Comparison of ENCODE assay signal across 36 cellular contexts in the genomic region with DNA sequence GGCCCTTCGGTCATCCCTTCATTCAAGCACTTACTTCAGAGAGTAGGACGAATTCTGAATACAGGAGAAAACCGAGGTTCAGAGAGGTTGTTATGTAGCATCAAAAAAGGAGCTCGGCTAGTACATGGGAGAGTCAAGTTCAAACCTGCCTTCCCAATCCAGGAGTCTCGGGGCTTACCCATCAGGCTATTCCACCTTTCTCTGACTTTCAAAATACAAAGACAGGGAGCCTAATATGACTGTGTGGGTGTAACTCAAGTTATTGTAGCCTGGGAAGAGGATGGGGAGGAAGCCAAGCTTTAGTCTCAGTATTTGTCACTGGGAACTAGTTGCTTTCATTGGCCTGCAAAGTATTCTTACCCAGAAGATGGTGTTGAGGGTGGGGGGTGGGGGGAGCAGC.
"Had no signal": no experiment of that assay in that cellular context is flagged by ENCODE, and none has a peak within 500 bp of the region (broad histone marks: within the 10 kb centered on the region; RNA-seq: fewer than 3 reads in every experiment).

No MANE protein-coding gene starts in this region.

- H3K27ac ChIP-seq: Peyer's patch, VCaP had no signal

- H3K9me3 Mint-ChIP-seq: activated B cell treated with CpG ODN at 0.5 μM for 24 hours; activated CD4-positive, alpha-beta T cell treated with anti-CD3 and anti-CD28 coated beads, Interleukin-2, amount 10 ng/mL, durations not matched to agents 24 days and 14 days; activated naive CD4-positive, alpha-beta T cell treated with anti-CD3 and anti-CD28 coated beads for 36 hours; activated naive CD8-positive, alpha-beta T cell treated with anti-CD3 and anti-CD28 coated beads, Interleukin-2, amount 50 U/mL, for 24 hours; activated T-cell treated with anti-CD3 and anti-CD28 coated beads, Interleukin-2, amount 50 U/mL, for 24 hours; T-cell had no signal

- H3K27me3 Mint-ChIP-seq: activated naive CD8-positive, alpha-beta T cell; T-cell had no signal

- H3K4me1 Mint-ChIP-seq: activated B cell treated with CpG ODN at 0.5 μM for 24 hours, T-helper 17 cell had no signal

- H3K4me3 ChIP-seq: Peyer's patch had no signal

- ATAC-seq: activated CD8-positive, alpha-beta T cell treated with anti-CD3 and anti-CD28 coated beads, Interleukin-2, amount 10 ng/mL, durations not matched to agents 7 days and 5 days; activated naive CD8-positive, alpha-beta T cell treated with anti-CD3 and anti-CD28 coated beads, Interleukin-2, amount 50 U/mL, for 24 hours; PC-3; Right ventricle myocardium inferior; SK-N-SH treated with all-trans-retinoic acid at 6 μM for 48 hours; T-cell; T-helper 17 cell had no signal

- H3K36me3 Mint-ChIP-seq: activated naive CD8-positive, alpha-beta T cell; brain; T-cell had no signal

- H3K9me3 ChIP-seq: Peyer's patch had no signal

- H3K36me3 ChIP-seq: Peyer's patch had no signal

- H3K4me1 ChIP-seq: Peyer's patch had no signal

- DNase-seq: activated B cell treated with CpG ODN at 0.5 μM for 24 hours; activated CD4-positive, alpha-beta T cell treated with anti-CD3 and anti-CD28 coated beads, Interleukin-2, amount 10 ng/mL, durations not matched to agents 24 days and 14 days; activated CD4-positive, alpha-beta T cell treated with anti-CD3 and anti-CD28 coated beads, Interleukin-2, amount 50 U/mL, for 48 hours; activated CD4-positive, CD25-positive, alpha-beta regulatory T cell treated with anti-CD3 and anti-CD28 coated beads, Interleukin-2, amount 50 U/mL, for 72 hours; activated CD8-positive, alpha-beta T cell treated with anti-CD3 and anti-CD28 coated beads, Interleukin-2, amount 10 ng/mL, durations not matched to agents 7 days and 5 days; activated gamma-delta T cell treated with Interleukin-2 at 50 U/mL for 16 hours; activated naive CD4-positive, alpha-beta T cell treated with anti-CD3 and anti-CD28 coated beads for 36 hours; activated naive CD8-positive, alpha-beta T cell treated with anti-CD3 and anti-CD28 coated beads, Interleukin-2, amount 50 U/mL, for 24 hours; activated T-cell treated with anti-CD3 and anti-CD28 coated beads, Interleukin-2, amount 50 U/mL, for 24 hours; anterior cingulate cortex; central memory CD4-positive, alpha-beta T cell; Kasumi-1; KG1; NCI-H1092 treated with DMSO at 0.1 percent for 48 hours; NCI-H1417; NCI-H146; NCI-H187; NCI-H2029 treated with DMSO at 0.1 percent for 48 hours; NCI-H2107; NCI-H2171; NCI-H510A; NCI-H526; NCI-H748 treated with DMSO at 0.1 percent for 48 hours; NK-92 treated with Interleukin-12 subunit alpha and Interleukin-12 subunit beta, amount 100 ng/mL, for 24 hours; PC-3; Peyer's patch; RPMI8226; SIG-M5; T-cell; T-helper 17 cell; T-helper 9 cell had no signal

- H3K27ac Mint-ChIP-seq: activated B cell treated with CpG ODN at 0.5 μM for 24 hours; activated CD4-positive, alpha-beta T cell treated with anti-CD3 and anti-CD28 coated beads, Interleukin-2, amount 10 ng/mL, durations not matched to agents 24 days and 14 days; activated CD8-positive, alpha-beta T cell treated with anti-CD3 and anti-CD28 coated beads, Interleukin-2, amount 10 ng/mL, durations not matched to agents 7 days and 5 days; activated naive CD4-positive, alpha-beta T cell treated with anti-CD3 and anti-CD28 coated beads for 36 hours; activated naive CD8-positive, alpha-beta T cell; activated naive CD8-positive, alpha-beta T cell treated with anti-CD3 and anti-CD28 coated beads, Interleukin-2, amount 50 U/mL, for 24 hours; activated T-cell treated with anti-CD3 and anti-CD28 coated beads, Interleukin-2, amount 50 U/mL, for 24 hours; T-cell; T-helper 17 cell had no signal

- H3K4me3 Mint-ChIP-seq: activated B cell treated with CpG ODN at 0.5 μM for 24 hours; activated CD4-positive, alpha-beta T cell treated with anti-CD3 and anti-CD28 coated beads, Interleukin-2, amount 10 ng/mL, durations not matched to agents 24 days and 14 days; activated CD8-positive, alpha-beta T cell treated with anti-CD3 and anti-CD28 coated beads, Interleukin-2, amount 10 ng/mL, durations not matched to agents 7 days and 5 days; activated naive CD4-positive, alpha-beta T cell treated with anti-CD3 and anti-CD28 coated beads for 36 hours; activated naive CD8-positive, alpha-beta T cell; activated naive CD8-positive, alpha-beta T cell treated with anti-CD3 and anti-CD28 coated beads, Interleukin-2, amount 50 U/mL, for 24 hours; activated T-cell treated with anti-CD3 and anti-CD28 coated beads, Interleukin-2, amount 50 U/mL, for 24 hours; T-cell; T-helper 17 cell had no signal

- H3K27me3 ChIP-seq: Peyer's patch had no signal
